Comparison of ENCODE assay signal across 8 cellular contexts in genomic region chr14:49970474-49971147, GRCh38.
DNase-seq lines count a peak whose midpoint lies in the region; ATAC-seq, FAIRE-seq and TF ChIP-seq lines count a peak whose summit lies in the region.

No MANE protein-coding gene starts in this region.

- peak overlapping the region; percentile 75 for H2AFZ ChIP-seq in keratinocyte (ENCODE audit: control insufficient read depth, low read length)

- no peaks in the 10 kb centered on the region for H3K79me2 ChIP-seq in keratinocyte (ENCODE audit: control insufficient read depth, insufficient read depth, low read length)

- dilution Hi-C loops in keratinocyte (cut with MboI; ENCODE audit: extremely low pct_ligation_motif_present, low sequenced_read_pairs), result no loop called here

- H3K9me3 Mint-ChIP-seq in activated naive CD8-positive, alpha-beta T cell treated with anti-CD3 and anti-CD28 coated beads for 36 hours, result no peaks in the 10 kb centered on the region

- TF ChIP-seq EP300 in transverse colon (IDR thresholded peaks at IDR 0.05; ENCODE audit: low read depth), result no peak

- H3K9me3 ChIP-seq in keratinocyte (ENCODE audit: control insufficient read depth, low read depth, low read length) (no peaks in the 10 kb centered on the region), transverse colon (no peaks in the 10 kb centered on the region)

- H3K4me3 Mint-ChIP-seq in activated naive CD8-positive, alpha-beta T cell treated with anti-CD3 and anti-CD28 coated beads for 36 hours, result peak overlapping the region; percentile 76

- H3K9ac ChIP-seq in keratinocyte (ENCODE audit: control insufficient read depth, extremely low read depth, insufficient read depth, low read length), result no peak overlapping the region

- no peak for TF ChIP-seq CTCF in keratinocyte (optimal IDR thresholded peaks at IDR 0.05 in 1 of 3, IDR thresholded peaks at IDR 0.05 in 1 of 3, conservative IDR thresholded peaks at IDR 0.05 in 1 of 3; ENCODE audit: extremely low read depth in 1 of 3, insufficient read depth in 2 of 3, low read length in 3 of 3)
- TF ChIP-seq CTCF in transverse colon (IDR thresholded peaks at IDR 0.05), result no peak

- H3K4me1 Mint-ChIP-seq in activated naive CD8-positive, alpha-beta T cell treated with anti-CD3 and anti-CD28 coated beads for 36 hours, result peaks cover 49% of the 10 kb centered on the region

- intact Hi-C loops in transverse colon (cut with DNase I; ENCODE audit: low total_unique reads), result no loop called here

- peak; percentile 43 for DNase-seq in SHP77 treated with DMSO at 0.1 percent for 48 hours (lab: John Stamatoyannopoulos, UW)
- no peak for DNase-seq in SHP77 (lab: John Stamatoyannopoulos, UW)
- no peak for DNase-seq in activated naive CD8-positive, alpha-beta T cell treated with anti-CD3 and anti-CD28 coated beads for 36 hours
- DNase-seq in keratinocyte (ENCODE audit: low read depth, low spot score), result no peak
- DNase-seq in transverse colon, result no peak
- DNase-seq in NCI-H345 treated with DMSO at 0.1 percent for 48 hours (lab: John Stamatoyannopoulos, UW; ENCODE audit: unreplicated experiment), result no peak
- DNase-seq in stimulated activated CD4-positive, alpha-beta T cell treated with anti-CD3 and anti-CD28 coated beads, Interleukin-4, amount 100 ng/mL, for 4 hours, result no peak

- H3K36me3 Mint-ChIP-seq in activated naive CD8-positive, alpha-beta T cell treated with anti-CD3 and anti-CD28 coated beads for 36 hours, result no peaks in the 10 kb centered on the region

- H3K36me3 ChIP-seq in keratinocyte (ENCODE audit: control insufficient read depth in 2 of 2, extremely low read depth in 1 of 2, insufficient read depth in 2 of 2, low read length in 2 of 2) (no peaks in the 10 kb centered on the region), transverse colon (no peaks in the 10 kb centered on the region)

- H3K4me1 ChIP-seq in keratinocyte (ENCODE audit: control insufficient read depth, extremely low read depth, insufficient read depth, low read length) (peaks cover 65% of the 10 kb centered on the region), transverse colon (peaks cover 40 to 81% (median 64%) of the 10 kb centered on the region in 4 donors)

- H4K20me1 ChIP-seq in keratinocyte (ENCODE audit: control insufficient read depth, extremely low read depth, insufficient read depth, low read length), result no peaks in the 10 kb centered on the region

- 36% methylated on average over 8 of the region's 8 CpGs; no CpG with 5 or more reads in 1 of the 2 donors for WGBS in transverse colon (ENCODE audit: low coverage in 1 of 2), 2 donors

- no peak for FAIRE-seq in keratinocyte (lab: Jason Lieb, UNC)

- H3K9me1 ChIP-seq in keratinocyte (ENCODE audit: control insufficient read depth, extremely low read depth, insufficient read depth, low read length), result no peaks in the 10 kb centered on the region

- peak; percentile 5 for ATAC-seq in HG03354 (IDR thresholded peaks at IDR 0.05; ENCODE audit: poor library complexity, severe bottlenecking, unreplicated experiment)

- H3K27ac Mint-ChIP-seq in activated naive CD8-positive, alpha-beta T cell treated with anti-CD3 and anti-CD28 coated beads for 36 hours, result peak overlapping the region; percentile 98

- peak overlapping the region; percentile 9 for H3K4me2 ChIP-seq in keratinocyte (ENCODE audit: control insufficient read depth, extremely low read depth, insufficient read depth, low read depth, low read length)

- in situ Hi-C loops in transverse colon (cut with MboI; ENCODE audit: low pct_ligation_motif_present in 1 of 4, low pct_unique_long_range_greater_than_20kb in 1 of 4, low sequenced_read_pairs in 3 of 4), result no loop called here

- H3K27ac ChIP-seq in keratinocyte (ENCODE audit: control insufficient read depth, insufficient read depth, low read length) (no peak overlapping the region), transverse colon (peak overlapping the region; percentile 89 to 93 (median 92))

- no peaks in the 10 kb centered on the region for H3K27me3 Mint-ChIP-seq in activated naive CD8-positive, alpha-beta T cell treated with anti-CD3 and anti-CD28 coated beads for 36 hours

- H3K27me3 ChIP-seq in keratinocyte (ENCODE audit: control insufficient read depth, extremely low read depth, insufficient read depth, low read length) (no peaks in the 10 kb centered on the region), transverse colon (no peaks in the 10 kb centered on the region)

- H3K4me3 ChIP-seq in keratinocyte (ENCODE audit: control insufficient read depth in 2 of 3, extremely low read depth in 1 of 3, insufficient read depth in 2 of 3, low read depth in 1 of 3, low read length in 3 of 3) (no peak overlapping the region), transverse colon (no peak overlapping the region)

- no peak for TF ChIP-seq POLR2A in transverse colon (IDR thresholded peaks at IDR 0.05)
